ENCODE assay signal across 29 cellular contexts in genomic region chr17:72401883-72402726, GRCh38.
"Had no signal": no experiment of that assay in that cellular context is flagged by ENCODE, and none has a peak within 500 bp of the region (broad histone marks: within the 10 kb centered on the region; RNA-seq: fewer than 3 reads in every experiment).

No MANE protein-coding gene starts in this region.

- H3K27ac Mint-ChIP-seq: dendritic cell treated with granulocyte-macrophage colony-stimulating factor and Interleukin-4, amounts not matched to agents 40 ng/mL and 50 ng/mL, for 4 days; endodermal cell; mesothelial cell of epicardium; naive B cell; natural killer cell treated with Interleukin-12 subunit alpha and Interleukin-12 subunit beta and Interleukin-15 and Interleukin-18, amount 100 ng/mL, for 72 hours; stimulated activated naive B cell treated with anti-CD40 and anti-IgM and Interleukin-4, amounts not matched to agents 10 μg/mL and 1 μg/mL and 100 μg/mL, for 72 hours; stimulated activated naive CD8-positive, alpha-beta T cell treated with anti-CD3 and anti-CD28 coated beads, Interleukin-15, Interleukin-2, amounts not matched to agents 100 ng/mL and 50 ng/mL, for 24 hours had no signal

- H3K9me3 ChIP-seq: gastrocnemius medialis, mucosa of descending colon, neutrophil, prostate gland, right atrium auricular region, sigmoid colon, transverse colon, upper lobe of right lung, vagina had no signal

- H3K36me3 ChIP-seq: gastrocnemius medialis, neutrophil, prostate gland, right atrium auricular region, sigmoid colon, upper lobe of right lung, vagina had no signal

- H3K4me3 ChIP-seq: gastrocnemius medialis, mucosa of descending colon, prostate gland, right atrium auricular region, sigmoid colon, transverse colon, upper lobe of right lung, vagina had no signal

- H3K27ac ChIP-seq: epithelial cell of prostate, gastrocnemius medialis, neutrophil, parathyroid adenoma, prostate gland, right atrium auricular region, sigmoid colon, transverse colon, upper lobe of right lung, vagina had no signal

- H3K4me1 Mint-ChIP-seq: naive B cell had no signal

- H3K4me3 Mint-ChIP-seq: dendritic cell treated with granulocyte-macrophage colony-stimulating factor and Interleukin-4, amounts not matched to agents 40 ng/mL and 50 ng/mL, for 4 days; endodermal cell; mesothelial cell of epicardium; naive B cell; natural killer cell treated with Interleukin-12 subunit alpha and Interleukin-12 subunit beta and Interleukin-15 and Interleukin-18, amount 100 ng/mL, for 72 hours; neural crest cell; stimulated activated naive B cell treated with anti-CD40 and anti-IgM and Interleukin-4, amounts not matched to agents 10 μg/mL and 1 μg/mL and 100 μg/mL, for 72 hours; stimulated activated naive CD8-positive, alpha-beta T cell treated with anti-CD3 and anti-CD28 coated beads, Interleukin-15, Interleukin-2, amounts not matched to agents 100 ng/mL and 50 ng/mL, for 24 hours had no signal

- H3K27me3 ChIP-seq: gastrocnemius medialis, neutrophil, right atrium auricular region, sigmoid colon, transverse colon, upper lobe of right lung, vagina had no signal

- DNase-seq: effector CD8-positive, alpha-beta T cell; endodermal cell; foreskin fibroblast; gastrocnemius medialis; head of caudate nucleus; kidney; mesenchymal stem cell; mucosa of descending colon; naive B cell; sigmoid colon; stimulated activated CD4-positive, alpha-beta T cell treated with anti-CD3 and anti-CD28 coated beads, Interleukin-15, amount 100 ng/mL, for 24 hours; stimulated activated CD4-positive, alpha-beta T cell treated with anti-CD3 and anti-CD28 coated beads, Interleukin-2, amount 100 ng/mL, for 48 hours; stimulated activated naive B cell treated with anti-CD40 and anti-IgM and Interleukin-4, amounts not matched to agents 10 μg/mL and 1 μg/mL and 100 μg/mL, for 72 hours; transverse colon; upper lobe of right lung had no signal

- H3K36me3 Mint-ChIP-seq: naive B cell; natural killer cell treated with Interleukin-12 subunit alpha and Interleukin-12 subunit beta and Interleukin-15 and Interleukin-18, amount 100 ng/mL, for 72 hours; stimulated activated naive B cell treated with anti-CD40 and anti-IgM and Interleukin-4, amounts not matched to agents 10 μg/mL and 1 μg/mL and 100 μg/mL, for 72 hours had no signal

- FAIRE-seq: colon, kidney had no signal

- H3K27me3 Mint-ChIP-seq: dendritic cell treated with granulocyte-macrophage colony-stimulating factor and Interleukin-4, amounts not matched to agents 40 ng/mL and 50 ng/mL, for 4 days; naive B cell; stimulated activated naive B cell treated with anti-CD40 and anti-IgM and Interleukin-4, amounts not matched to agents 10 μg/mL and 1 μg/mL and 100 μg/mL, for 72 hours; stimulated activated naive CD8-positive, alpha-beta T cell treated with anti-CD3 and anti-CD28 coated beads, Interleukin-15, Interleukin-2, amounts not matched to agents 100 ng/mL and 50 ng/mL, for 24 hours had no signal

- H3K9me3 Mint-ChIP-seq: dendritic cell treated with granulocyte-macrophage colony-stimulating factor and Interleukin-4, amounts not matched to agents 40 ng/mL and 50 ng/mL, for 4 days; endodermal cell; neural crest cell; stimulated activated naive CD8-positive, alpha-beta T cell treated with anti-CD3 and anti-CD28 coated beads, Interleukin-15, Interleukin-2, amounts not matched to agents 100 ng/mL and 50 ng/mL, for 24 hours had no signal

- H3K4me1 ChIP-seq: gastrocnemius medialis, parathyroid adenoma, right atrium auricular region, upper lobe of right lung had no signal

- ATAC-seq: esophagus mucosa; gastrocnemius medialis; left lobe of liver; mucosa of descending colon; stimulated activated naive B cell treated with anti-CD40 and anti-IgM and Interleukin-4, amounts not matched to agents 10 μg/mL and 1 μg/mL and 100 μg/mL, for 72 hours; upper lobe of right lung had no signal
